In genomic region chr4:125704726-125705125, GRCh38 we compare ENCODE assay signal across 1 cellular context.
TF ChIP-seq lines count a peak whose summit lies in the region.

No MANE protein-coding gene starts in this region.

TF ChIP-seq in IMR-90, 13 proteins besides CTCF, POLR2A, EP300 and RAD21 (continued from another document):
- TF ChIP-seq SMC3 (IDR thresholded peaks at IDR 0.05; ENCODE audit: low read depth, low read length) (no peak), RFX5 (IDR thresholded peaks at IDR 0.05; ENCODE audit: low read depth, low read length) (no peak), MAZ (IDR thresholded peaks at IDR 0.05; ENCODE audit: borderline replicate concordance, low read depth, low read length) (no peak), USF2 (IDR thresholded peaks at IDR 0.05; ENCODE audit: low read depth, low read length) (no peak), MXI1 (IDR thresholded peaks at IDR 0.05; ENCODE audit: borderline replicate concordance, low read depth, low read length) (no peak), FOS (IDR thresholded peaks at IDR 0.05; ENCODE audit: low read depth, low read length) (no peak)
